ENCODE assay signal across 16 cellular contexts in the genomic region with DNA sequence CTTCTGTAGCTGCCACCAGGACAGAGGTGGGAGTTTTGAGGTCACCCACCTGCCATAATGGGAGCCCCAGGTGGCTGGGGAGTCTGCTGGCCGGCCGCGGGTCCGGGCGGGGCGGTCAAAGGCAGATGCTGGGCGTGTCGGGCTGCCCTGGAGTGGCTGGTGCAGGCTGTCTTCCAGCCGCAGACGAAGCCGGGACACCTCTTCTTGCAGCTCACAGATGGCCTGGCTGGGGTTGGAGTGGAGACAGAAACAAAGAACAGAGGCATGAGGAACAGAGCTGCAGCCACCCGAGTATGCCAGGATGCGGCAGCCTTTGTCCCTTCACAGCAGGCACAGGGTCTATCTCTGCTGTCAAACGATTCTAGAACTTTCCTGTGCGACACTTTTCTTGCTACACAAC. TPM values are rescaled to one million over a fixed set of nuclear protein-coding genes. Genes with fewer than 3 reads are reported as not detected.
DNase-seq lines count a peak whose midpoint lies in the region; ATAC-seq lines count a peak whose summit lies in the region.
"Had no signal": no experiment of that assay in that cellular context is flagged by ENCODE, and none has a peak within 500 bp of the region (broad histone marks: within the 10 kb centered on the region; RNA-seq: fewer than 3 reads in every experiment).

No MANE protein-coding gene starts in this region.

- no peak overlapping the region for H3K4me3 Mint-ChIP-seq in activated T-cell treated with anti-CD3 and anti-CD28 coated beads, Interleukin-2, amount 50 U/mL, for 24 hours
- H3K4me3 Mint-ChIP-seq in activated naive CD8-positive, alpha-beta T cell treated with anti-CD3 and anti-CD28 coated beads for 36 hours = peak overlapping the region; percentile 65
- H3K4me3 Mint-ChIP-seq: WTC11 had no signal

- H3K27me3 ChIP-seq in layer of hippocampus (ENCODE audit: control insufficient read depth, insufficient read depth, low read length) = no peaks in the 10 kb centered on the region

- peak overlapping the region; percentile 67 for H3K27ac ChIP-seq in layer of hippocampus (ENCODE audit: low read depth, low read length)
- peak overlapping the region; percentile 83 for H3K27ac ChIP-seq in substantia nigra (ENCODE audit: low read depth, low read length, poor library complexity, severe bottlenecking)

- no peaks in the 10 kb centered on the region for H3K9me3 Mint-ChIP-seq in activated T-cell treated with anti-CD3 and anti-CD28 coated beads, Interleukin-2, amount 50 U/mL, for 24 hours
- H3K9me3 Mint-ChIP-seq in activated naive CD8-positive, alpha-beta T cell treated with anti-CD3 and anti-CD28 coated beads for 36 hours = no peaks in the 10 kb centered on the region
- H3K9me3 Mint-ChIP-seq: WTC11 had no signal

- no peak for DNase-seq in activated T-cell treated with anti-CD3 and anti-CD28 coated beads, Interleukin-2, amount 50 U/mL, for 24 hours
- no peak for DNase-seq in activated T-cell treated with anti-CD3 and anti-CD28 coated beads, Interleukin-2, amount 50 U/mL, for 48 hours
- DNase-seq in activated naive CD8-positive, alpha-beta T cell treated with anti-CD3 and anti-CD28 coated beads for 36 hours = no peak
- DNase-seq in substantia nigra (lab: John Stamatoyannopoulos, UW) (peak in 48 of 49 donors; percentile 8 to 91 (median 68)), RPMI8226 (no peak)
- DNase-seq: activated gamma-delta T cell treated with Interleukin-2 at 50 U/mL for 16 hours, NCI-H1417, NCI-H82, small intestine had no signal

- H3K27me3 Mint-ChIP-seq in activated T-cell treated with anti-CD3 and anti-CD28 coated beads, Interleukin-2, amount 50 U/mL, for 24 hours = no peaks in the 10 kb centered on the region
- no peaks in the 10 kb centered on the region for H3K27me3 Mint-ChIP-seq in activated naive CD8-positive, alpha-beta T cell treated with anti-CD3 and anti-CD28 coated beads for 36 hours

- peaks cover 52% of the 10 kb centered on the region for H3K4me1 Mint-ChIP-seq in activated T-cell treated with anti-CD3 and anti-CD28 coated beads, Interleukin-2, amount 50 U/mL, for 24 hours (ENCODE audit: low read depth)
- peaks cover 52% of the 10 kb centered on the region for H3K4me1 Mint-ChIP-seq in activated naive CD8-positive, alpha-beta T cell treated with anti-CD3 and anti-CD28 coated beads for 36 hours

- peaks cover 94% of the 10 kb centered on the region for H3K36me3 Mint-ChIP-seq in activated T-cell treated with anti-CD3 and anti-CD28 coated beads, Interleukin-2, amount 50 U/mL, for 24 hours (ENCODE audit: low read depth)
- H3K36me3 Mint-ChIP-seq in activated naive CD8-positive, alpha-beta T cell treated with anti-CD3 and anti-CD28 coated beads for 36 hours = peaks cover 67% of the 10 kb centered on the region

- peak overlapping the region; percentile 96 for H3K27ac Mint-ChIP-seq in activated T-cell treated with anti-CD3 and anti-CD28 coated beads, Interleukin-2, amount 50 U/mL, for 24 hours
- H3K27ac Mint-ChIP-seq in activated naive CD8-positive, alpha-beta T cell treated with anti-CD3 and anti-CD28 coated beads for 36 hours = peak overlapping the region; percentile 99
- H3K27ac Mint-ChIP-seq: WTC11 had no signal

- no peak for ATAC-seq in HG03521 (IDR thresholded peaks at IDR 0.05; ENCODE audit: unreplicated experiment)
- no peak for ATAC-seq in HG02759 (IDR thresholded peaks at IDR 0.05; ENCODE audit: unreplicated experiment)
- ATAC-seq: Right ventricle myocardium inferior had no signal

RNA-seq across cellular contexts. Expression of a gene that starts 18.0 kb away (rescaled TPM):
- total RNA-seq in activated naive CD8-positive, alpha-beta T cell treated with anti-CD3 and anti-CD28 coated beads for 36 hours = not detected
- total RNA-seq: dermis microvascular lymphatic vessel endothelial cell, fibroblast of villous mesenchyme, Right ventricle myocardium inferior had no signal

RNA-seq across cellular contexts. Expression of a gene that starts 24.8 kb away (rescaled TPM):
- total RNA-seq in activated naive CD8-positive, alpha-beta T cell treated with anti-CD3 and anti-CD28 coated beads for 36 hours = not detected
- total RNA-seq: dermis microvascular lymphatic vessel endothelial cell, fibroblast of villous mesenchyme had no signal

RNA-seq across cellular contexts. Expression of a gene that starts 40.1 kb away (rescaled TPM):
- total RNA-seq in activated naive CD8-positive, alpha-beta T cell treated with anti-CD3 and anti-CD28 coated beads for 36 hours = 100 to 1,000 TPM; 129 to 130 TPM

Comparison
In these comparisons a context has a peak if more than half of its experiments do, and no peak if none do; other contexts are left out.
1. DNase-seq: peak in substantia nigra (48 of 49); none in activated T-cell treated with anti-CD3 and anti-CD28 coated beads, Interleukin-2, amount 50 U/mL, for 24 hours (single experiment), activated T-cell treated with anti-CD3 and anti-CD28 coated beads, Interleukin-2, amount 50 U/mL, for 48 hours (0 of 2), activated naive CD8-positive, alpha-beta T cell treated with anti-CD3 and anti-CD28 coated beads for 36 hours (single experiment) and RPMI8226 (single experiment).